8 cellular contexts compared by ENCODE assay signal in genomic region chr17:41687828-41688640, GRCh38. TPM values are rescaled to one million over a fixed set of nuclear protein-coding genes. Genes with fewer than 3 reads are reported as not detected.
DNase-seq lines count a peak whose midpoint lies in the region; TF ChIP-seq lines count a peak whose summit lies in the region.

No MANE protein-coding gene starts in this region.

- H3K9me3 ChIP-seq in iPS-18a (ENCODE audit: control insufficient read depth, low read depth, low read length) = no peaks in the 10 kb centered on the region
- H3K9me3 ChIP-seq in spleen = no peaks in the 10 kb centered on the region

- peak overlapping the region; percentile 62 for H3K9ac ChIP-seq in iPS-18a (ENCODE audit: low read length)

- H3K36me3 ChIP-seq in iPS-18a (ENCODE audit: control insufficient read depth, low read depth, low read length) = peaks cover 37% of the 10 kb centered on the region
- H3K36me3 ChIP-seq in spleen = peaks cover 6 to 38% (median 37%) of the 10 kb centered on the region in 6 donors

- no peaks in the 10 kb centered on the region for H3K4me1 ChIP-seq in iPS-18a (ENCODE audit: control insufficient read depth, low read depth, low read length)
- H3K4me1 ChIP-seq in spleen = peaks cover 25 to 50% (median 41%) of the 10 kb centered on the region in 6 donors

- H3K27ac ChIP-seq in adipose tissue (ENCODE audit: low read depth, low read length) (peak overlapping the region; percentile 100), iPS-18a (ENCODE audit: low read length) (no peak overlapping the region), spleen (peak overlapping the region; percentile 99 to 100 (median 100))

- H3K27me3 ChIP-seq in iPS-18a (ENCODE audit: control insufficient read depth, insufficient read depth, low read length) (no peaks in the 10 kb centered on the region), spleen (replicated peaks in 1 of 7) (no peaks in the 10 kb centered on the region)

- 5 to 6% (median 6%) methylated on average over 23 of the region's 23 CpGs for WGBS in adipose tissue, 3 donors
- 5 to 7% (median 6%) methylated on average over 23 of the region's 23 CpGs for WGBS in spleen, 5 donors

- TF ChIP-seq POLR2A in Raji (IDR thresholded peaks at IDR 0.05; ENCODE audit: insufficient read depth, low read depth, low read length) (peak; percentile 92), spleen (IDR thresholded peaks at IDR 0.05) (no peak)

- DNase-seq in KBM-7 = peak; percentile 63
- DNase-seq in spleen = peak; percentile 87
- no peak for DNase-seq in superior temporal gyrus (ENCODE audit: extremely low spot score)
- DNase-seq in GM13976 (ENCODE audit: low spot score) = no peak

- in situ Hi-C loops in KBM-7 (cut with MboI; ENCODE audit: low pct_unique_long_range_greater_than_20kb, low sequenced_read_pairs) (no loop called here), GM13976 (cut with MboI; ENCODE audit: low sequenced_read_pairs, unreplicated experiment) (no loop called here)

- TF ChIP-seq CTCF in GM12872 (IDR thresholded peaks at IDR 0.05; ENCODE audit: insufficient read depth, low read depth, low read length) (peak; percentile 58), spleen (IDR thresholded peaks at IDR 0.05 in 8 of 11, conservative IDR thresholded peaks at IDR 0.05 in 3 of 11) (peak in 6 of 11 experiments; percentile 4 to 55 (median 46)), GM13976 (IDR thresholded peaks at IDR 0.05; ENCODE audit: borderline replicate concordance, control extremely low read depth, extremely low read depth, insufficient read depth, missing control alignments) (no peak)

- H3K4me3 ChIP-seq in iPS-18a (ENCODE audit: low read length) (peak overlapping the region; percentile 90), spleen (peak overlapping the region; percentile 8 to 96 (median 86))

- intact Hi-C loops in spleen (cut with DNase I; ENCODE audit: low total_unique reads) = no loop called here

RNA-seq across cellular contexts. Expression of gene EIF1, which starts 0.7 kb away (rescaled TPM):
- polyA plus RNA-seq in adipose tissue (100 to 1,000 TPM; 426 to 985 (median 580) TPM), spleen (100 to 1,000 TPM; 560 to 722 (median 560) TPM)
- 100 to 1,000 TPM; 313 to 897 (median 665) TPM for total RNA-seq in spleen

RNA-seq across cellular contexts. Expression of gene GAST, which starts 24.1 kb away (rescaled TPM):
- polyA plus RNA-seq in adipose tissue (1 to 10 TPM in 1 of 3 donors, not detected in 2; 2.4 TPM), spleen (not detected)
- total RNA-seq in spleen = not detected

RNA-seq across cellular contexts. Expression of gene HAP1, which starts 46.4 kb away (rescaled TPM):
- polyA plus RNA-seq in adipose tissue (under 1 TPM; 0.03 to 0.48 (median 0.22) TPM), spleen (under 1 TPM; 0.33 to 0.58 (median 0.54) TPM)
- total RNA-seq in spleen = 1 to 10 TPM in 5 of 7 donors, under 1 TPM in 2; 0.83 to 8.4 (median 1.7) TPM

Comparison
In these comparisons a context has a peak if more than half of its experiments do, and no peak if none do; other contexts are left out.
1. DNase-seq: peak in KBM-7 (single experiment) and spleen (single experiment); none in superior temporal gyrus (single experiment) and GM13976 (single experiment).